Comparison of ENCODE assay signal across 8 cellular contexts in the genomic region with DNA sequence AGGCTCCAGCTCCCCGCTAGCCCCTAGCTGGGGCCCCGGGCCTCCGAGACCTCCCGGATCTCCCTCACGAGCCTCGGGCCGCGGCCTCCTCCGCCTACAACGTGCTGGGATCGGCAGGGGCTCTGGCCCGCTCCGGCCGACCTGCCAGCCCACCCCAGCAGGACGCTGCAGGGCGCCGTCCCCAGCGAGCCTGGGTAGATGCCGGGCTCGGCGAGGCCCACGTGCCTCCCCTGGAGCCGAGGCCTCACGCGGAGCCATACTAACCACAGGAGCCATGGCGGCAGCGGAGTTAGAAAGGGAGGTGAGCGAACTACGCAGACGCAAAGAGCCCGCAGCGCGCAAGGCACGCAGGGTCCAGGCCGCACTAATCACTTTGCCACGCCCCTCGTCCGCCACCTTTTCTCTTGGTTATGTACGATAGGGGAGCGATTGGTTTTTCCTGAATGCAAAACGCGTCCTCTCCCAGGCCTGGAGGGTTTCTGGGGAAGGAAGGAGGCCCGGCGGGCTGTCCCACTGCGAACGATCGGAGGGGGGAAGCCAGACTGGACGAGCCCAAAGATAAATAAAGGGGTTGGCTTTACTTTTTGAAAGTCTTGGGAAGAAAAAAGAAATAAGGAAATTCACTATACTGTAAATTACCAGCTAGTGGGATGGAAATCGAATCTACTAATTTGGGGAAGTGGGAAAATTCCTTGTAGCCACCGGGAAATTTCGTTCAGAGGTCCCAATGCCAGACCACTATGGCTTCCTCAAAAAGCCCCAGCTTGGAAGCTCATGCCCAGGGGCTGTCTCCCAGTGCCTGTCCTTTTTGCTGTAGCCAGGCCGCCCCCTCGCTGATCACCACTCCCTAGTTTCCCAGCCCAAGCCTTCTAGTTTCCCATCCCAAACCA. TPM values are rescaled to one million over a fixed set of nuclear protein-coding genes. Genes with fewer than 3 reads are reported as not detected.
DNase-seq lines count a peak whose midpoint lies in the region; ATAC-seq and TF ChIP-seq lines count a peak whose summit lies in the region.

Gene RPL22 (minus strand): TSS at position 298 of the 890 bp plus-strand sequence. CDS start 22 bp downstream, at position 276.

- peaks cover 20% of the 10 kb centered on the region for H3K36me3 ChIP-seq in thymus (ENCODE audit: control insufficient read depth, insufficient read depth)

- peak within 1 kb of the TSS; percentile 83 for H3K4me3 Mint-ChIP-seq in osteocyte (ENCODE audit: unreplicated experiment)

- no peaks in the 10 kb centered on the region for H3K9me3 Mint-ChIP-seq in osteocyte (ENCODE audit: unreplicated experiment)

- peak within 1 kb of the TSS; percentile 99 for H3K27ac Mint-ChIP-seq in osteocyte (ENCODE audit: unreplicated experiment)

- peak within 1 kb of the TSS; percentile 80 for H3K4me3 ChIP-seq in GM12864 (ENCODE audit: low read depth, low read length)
- peak within 1 kb of the TSS; percentile 82 for H3K4me3 ChIP-seq in thymus (ENCODE audit: low read length)

- peaks cover 36% of the 10 kb centered on the region for H3K4me1 Mint-ChIP-seq in osteocyte (ENCODE audit: unreplicated experiment)

- no peak for TF ChIP-seq CTCF in GM12864 (IDR thresholded peaks at IDR 0.05; ENCODE audit: low read depth, low read length, missing control alignments)
- no peak for TF ChIP-seq CTCF in osteocyte (IDR thresholded peaks at IDR 0.05)

- WGBS in thymus: 3% methylated on average over 53 of the region's 53 CpGs

- peak; percentile 95 for ATAC-seq in HG02759 (IDR thresholded peaks at IDR 0.05; ENCODE audit: unreplicated experiment)

- H3K36me3 Mint-ChIP-seq in osteocyte (ENCODE audit: unreplicated experiment): peaks cover 16% of the 10 kb centered on the region

- intact Hi-C loops in head of caudate nucleus (cut with DNase I): loop anchor here (2.0 kb wide), 1 partner anchor 35 kb away; the partner anchor contains the start of gene ICMT

- peak; percentile 98 for DNase-seq in GM12864 (ENCODE audit: low read depth)
- DNase-seq in NCI-H1417 (lab: John Stamatoyannopoulos, UW): peak; percentile 98 to 99 (median 99)
- DNase-seq in SW 1271 (lab: John Stamatoyannopoulos, UW): peak; percentile 89 to 96
- DNase-seq in activated naive CD8-positive, alpha-beta T cell treated with anti-CD3 and anti-CD28 coated beads, Interleukin-2, amount 50 U/mL, for 16 hours (ENCODE audit: low read depth, low spot score): peak; percentile 95
- DNase-seq in head of caudate nucleus: peak; percentile 95 to 99 (median 98)
- DNase-seq in osteocyte (ENCODE audit: extremely low spot score, unreplicated experiment): peak; percentile 99

- H3K27me3 Mint-ChIP-seq in osteocyte (ENCODE audit: unreplicated experiment): no peaks in the 10 kb centered on the region

- peak within 1 kb of the TSS; percentile 87 for H3K27ac ChIP-seq in thymus (ENCODE audit: low read depth)

- no peaks in the 10 kb centered on the region for H3K27me3 ChIP-seq in thymus (ENCODE audit: control insufficient read depth, insufficient read depth)

- peaks cover 9% of the 10 kb centered on the region for H3K4me1 ChIP-seq in thymus (ENCODE audit: control insufficient read depth, insufficient read depth, low read length)

- no peaks in the 10 kb centered on the region for H3K9me3 ChIP-seq in thymus (ENCODE audit: control insufficient read depth)

RNA-seq across cellular contexts. Expression of gene RPL22, which starts in this region (rescaled TPM):
- 359 and 373 TPM in 2 replicates for total RNA-seq in osteocyte
- 1,043 TPM for polyA plus RNA-seq in thymus

Comparison
In these comparisons a context has a peak if more than half of its experiments do, and no peak if none do; other contexts are left out.
1. Peak in every context shown above with its lines: DNase-seq, ATAC-seq, H3K4me3 ChIP-seq and H3K27ac ChIP-seq.